Comparison of ENCODE assay signal across 13 cellular contexts in the genomic region with DNA sequence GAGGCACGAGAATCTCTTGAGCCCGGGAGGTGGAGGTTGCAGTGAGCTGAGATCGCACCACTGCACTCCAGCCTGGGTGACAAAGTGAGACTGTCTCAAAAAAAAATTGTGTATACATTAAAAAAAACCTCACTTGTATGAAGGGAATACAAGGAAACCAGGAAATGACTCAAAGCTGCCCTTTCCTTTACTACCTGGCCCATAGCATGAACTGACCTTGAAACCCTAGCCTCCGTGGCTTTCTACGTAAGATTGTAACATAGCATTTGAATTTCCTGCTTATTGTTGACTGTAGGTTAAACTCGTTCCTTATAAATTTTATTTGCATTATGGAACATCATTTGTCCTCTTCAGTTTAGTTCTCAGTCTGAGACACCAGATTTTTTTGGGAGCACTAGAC. TPM values are rescaled to one million over a fixed set of nuclear protein-coding genes. Genes with fewer than 3 reads are reported as not detected.
DNase-seq lines count a peak whose midpoint lies in the region; ATAC-seq, FAIRE-seq and TF ChIP-seq lines count a peak whose summit lies in the region.
"Had no signal": no experiment of that assay in that cellular context is flagged by ENCODE, and none has a peak within 500 bp of the region (broad histone marks: within the 10 kb centered on the region; RNA-seq: fewer than 3 reads in every experiment).

No MANE protein-coding gene starts in this region.

- dilution Hi-C loops in endothelial cell of umbilical vein (cut with MboI; ENCODE audit: extremely low pct_ligation_motif_present, low sequenced_read_pairs): no loop called here

- no peaks in the 10 kb centered on the region for H3K79me2 ChIP-seq in endothelial cell of umbilical vein (ENCODE audit: control insufficient read depth, insufficient read depth, low read length)

- WGBS in gastroesophageal sphincter (ENCODE audit: low coverage in 1 of 2), 2 donors: 70 to 85% methylated on average over 2 to 6 of the region's 6 CpGs

- H3K27me3 ChIP-seq in Peyer's patch: no peaks in the 10 kb centered on the region
- H3K27me3 ChIP-seq in endothelial cell of umbilical vein (ENCODE audit: control insufficient read depth in 2 of 2, insufficient read depth in 2 of 2, low read length in 2 of 2): no peaks in the 10 kb centered on the region
- no peaks in the 10 kb centered on the region for H3K27me3 ChIP-seq in gastroesophageal sphincter
- H3K27me3 ChIP-seq: cardiac muscle cell, heart left ventricle, SJCRH30 had no signal

- TF ChIP-seq EP300 in gastroesophageal sphincter (IDR thresholded peaks at IDR 0.05): no peak

- POLR2A ChIA-PET in endothelial cell of umbilical vein (lab: Charles Lee): interaction anchor here (0.6 kb wide), 1 partner anchor 11 kb away, joined by 3 read pairs; no protein-coding TSS in a partner anchor

- H3K4me2 ChIP-seq in endothelial cell of umbilical vein (ENCODE audit: insufficient read depth, low read length): peak overlapping the region; percentile 49

- CTCF ChIA-PET in endothelial cell of umbilical vein (lab: Charles Lee): interaction anchor here (0.7 to 2.6 kb wide), 11 partner anchors 9 to 172 kb away, joined by 3 to 27 read pairs (median 6); partner anchors contain the start of gene DDX47

- H3K4me1 ChIP-seq in Peyer's patch (peaks cover 0 to 21% (median 9%) of the 10 kb centered on the region in 4 donors), endothelial cell of umbilical vein (ENCODE audit: control insufficient read depth, extremely low read depth, insufficient read depth, low read length) (peaks cover 44% of the 10 kb centered on the region), gastroesophageal sphincter (peaks cover 0 to 37% (median 0%) of the 10 kb centered on the region in 3 donors)

- intact Hi-C loops in endothelial cell of umbilical vein (cut with micrococcal nuclease): no loop called here

- H3K9ac ChIP-seq in endothelial cell of umbilical vein (replicated peaks; ENCODE audit: extremely low read depth, insufficient read depth, low read length): peak overlapping the region; percentile 47

- H3K36me3 ChIP-seq in Peyer's patch (no peaks in the 10 kb centered on the region), endothelial cell of umbilical vein (ENCODE audit: control insufficient read depth in 2 of 2, extremely low read depth in 1 of 2, insufficient read depth in 2 of 2, low read length in 2 of 2) (no peaks in the 10 kb centered on the region), gastroesophageal sphincter (no peaks in the 10 kb centered on the region)
- H3K36me3 ChIP-seq: cardiac muscle cell, heart left ventricle, SJCRH30 had no signal

- in situ Hi-C loops in GM13976 (cut with MboI; ENCODE audit: low sequenced_read_pairs, unreplicated experiment): no loop called here

- no peak for ATAC-seq in gastroesophageal sphincter
- no peak for ATAC-seq in HG03342 (IDR thresholded peaks at IDR 0.05; ENCODE audit: unreplicated experiment)

- no peak overlapping the region for H3K4me3 ChIP-seq in Peyer's patch
- H3K4me3 ChIP-seq in endothelial cell of umbilical vein (replicated peaks in 1 of 3; ENCODE audit: insufficient read depth in 1 of 3, low read depth in 1 of 3, low read length in 3 of 3): no peak overlapping the region
- no peak overlapping the region for H3K4me3 ChIP-seq in skin epidermis
- H3K4me3 ChIP-seq in gastroesophageal sphincter: no peak overlapping the region
- H3K4me3 ChIP-seq: cardiac muscle cell, heart left ventricle, SJCRH30 had no signal

- TF ChIP-seq POLR2A in Peyer's patch (IDR thresholded peaks at IDR 0.05): no peak
- TF ChIP-seq POLR2A in endothelial cell of umbilical vein (IDR thresholded peaks at IDR 0.05; ENCODE audit: low read depth, low read length): no peak
- no peak for TF ChIP-seq POLR2A in gastroesophageal sphincter (IDR thresholded peaks at IDR 0.05)

- TF ChIP-seq CTCF in Peyer's patch (IDR thresholded peaks at IDR 0.05) (no peak), endothelial cell of umbilical vein (IDR thresholded peaks at IDR 0.05; ENCODE audit: extremely low read depth in 1 of 2, insufficient read depth in 1 of 2, low read depth in 1 of 2, low read length in 2 of 2) (no peak), gastroesophageal sphincter (IDR thresholded peaks at IDR 0.05) (no peak), GM13976 (IDR thresholded peaks at IDR 0.05; ENCODE audit: borderline replicate concordance, control extremely low read depth, extremely low read depth, insufficient read depth, missing control alignments) (no peak)

- H2AFZ ChIP-seq in endothelial cell of umbilical vein (ENCODE audit: low read depth, low read length): no peak overlapping the region

- FAIRE-seq in endothelial cell of umbilical vein (lab: Jason Lieb, UNC): peak; percentile 84

- no peaks in the 10 kb centered on the region for H3K9me1 ChIP-seq in endothelial cell of umbilical vein (replicated peaks; ENCODE audit: control insufficient read depth, extremely low read depth, insufficient read depth, low read length)

- H4K20me1 ChIP-seq in endothelial cell of umbilical vein (replicated peaks; ENCODE audit: control insufficient read depth, extremely low read depth, insufficient read depth, low read length): no peaks in the 10 kb centered on the region

- BruUV-seq in endothelial cell of umbilical vein (replicated peaks; lab: Mats Ljungman, UMichigan): no TSS peak

- DNase-seq in EL (peak; percentile 37), Peyer's patch (peak in 1 of 3 donors; percentile 58), endothelial cell of umbilical vein (ENCODE audit: low read depth, low spot score) (peak; percentile 89), NCI-H2107 treated with DMSO at 0.1 percent for 48 hours (lab: John Stamatoyannopoulos, UW; ENCODE audit: unreplicated experiment) (no peak), GM13976 (ENCODE audit: low spot score) (no peak)
- DNase-seq: activated CD8-positive, alpha-beta memory T cell treated with anti-CD3 and anti-CD28 coated beads for 24 hours; NCI-H1694 treated with DMSO at 0.1 percent for 48 hours had no signal

- H3K9me3 ChIP-seq in Peyer's patch (no peaks in the 10 kb centered on the region), endothelial cell of umbilical vein (replicated peaks; ENCODE audit: control insufficient read depth, insufficient read depth, low read length) (no peaks in the 10 kb centered on the region), gastroesophageal sphincter (no peaks in the 10 kb centered on the region)
- H3K9me3 ChIP-seq: heart left ventricle, SJCRH30 had no signal

- H3K27ac ChIP-seq in Peyer's patch (peak overlapping the region; percentile 31 to 74 (median 58)), endothelial cell of umbilical vein (ENCODE audit: insufficient read depth, low read depth, low read length) (peak overlapping the region; percentile 95), skin epidermis (peak overlapping the region in 14 of 21 experiments; percentile 17 to 79 (median 56)), gastroesophageal sphincter (no peak overlapping the region)
- H3K27ac ChIP-seq: cardiac muscle cell, SJCRH30 had no signal

TF ChIP-seq in endothelial cell of umbilical vein, 7 proteins besides CTCF, POLR2A, EP300 and RAD21:
- TF ChIP-seq FOS (IDR thresholded peaks at IDR 0.05; ENCODE audit: borderline replicate concordance, insufficient read depth, low read length) (peak; percentile 37), JUN (IDR thresholded peaks at IDR 0.05; ENCODE audit: borderline replicate concordance, insufficient read depth, insufficient read length, low read depth) (peak; percentile 81), MYC (IDR thresholded peaks at IDR 0.05; ENCODE audit: low read depth, low read length) (no peak), MAX (IDR thresholded peaks at IDR 0.05; ENCODE audit: insufficient read depth, insufficient read length) (no peak), EZH2 (IDR thresholded peaks at IDR 0.05; ENCODE audit: borderline replicate concordance, low read depth, low read length, severe bottlenecking) (no peak), POLR2AphosphoS5 (IDR thresholded peaks at IDR 0.05; ENCODE audit: insufficient read depth, low read depth, low read length) (peak; percentile 43)

RNA-seq across cellular contexts. Expression of gene DDX47, which starts 9.1 kb away (rescaled TPM):
- total RNA-seq in Peyer's patch (10 to 100 TPM; 23.5 to 39.9 (median 33.1) TPM), endothelial cell of umbilical vein (74.6 and 75.2 TPM in 2 replicates), gastroesophageal sphincter (10 to 100 TPM; 49.2 to 66.7 (median 60.2) TPM)
- polyA plus RNA-seq in endothelial cell of umbilical vein: 52.5 and 73.4 TPM in 2 replicates
- polyA plus RNA-seq in endothelial cell of umbilical vein (2011; cell fraction: cytosol; rRNA removed): 71.1 and 74.7 TPM in 2 replicates
- 190 and 261 TPM in 2 replicates for polyA plus RNA-seq in endothelial cell of umbilical vein (2011; cell fraction: nucleus; rRNA removed)
- 71.0 and 96.4 TPM in 2 replicates for polyA plus RNA-seq in endothelial cell of umbilical vein (2012)
- 51.8 and 75.8 TPM in 2 replicates for polyA minus RNA-seq in endothelial cell of umbilical vein
- 33.4 TPM for polyA minus RNA-seq in endothelial cell of umbilical vein (2011; cell fraction: cytosol; rRNA and poly(A)+ RNA removed)
- polyA minus RNA-seq in endothelial cell of umbilical vein (2011; cell fraction: nucleus; rRNA and poly(A)+ RNA removed): 80.8 and 105 TPM in 2 replicates

RNA-seq across cellular contexts. Expression of gene APOLD1, which starts 18.6 kb away (rescaled TPM):
- total RNA-seq in Peyer's patch (10 to 100 TPM in 1 of 4 donors, 1 to 10 TPM in 3; 2.3 to 14.9 (median 5.6) TPM), endothelial cell of umbilical vein (5.3 and 6.0 TPM in 2 replicates), gastroesophageal sphincter (10 to 100 TPM; 16.2 to 33.4 (median 22.8) TPM)
- polyA plus RNA-seq in endothelial cell of umbilical vein: 3.3 and 3.7 TPM in 2 replicates
- polyA plus RNA-seq in endothelial cell of umbilical vein (2011; cell fraction: cytosol; rRNA removed): 3.6 and 4.2 TPM in 2 replicates
- 8.6 and 9.6 TPM in 2 replicates for polyA plus RNA-seq in endothelial cell of umbilical vein (2011; cell fraction: nucleus; rRNA removed)
- polyA plus RNA-seq in endothelial cell of umbilical vein (2012): 4.7 and 6.3 TPM in 2 replicates
- polyA minus RNA-seq in endothelial cell of umbilical vein: 5.0 and 5.7 TPM in 2 replicates
- 0.72 TPM for polyA minus RNA-seq in endothelial cell of umbilical vein (2011; cell fraction: cytosol; rRNA and poly(A)+ RNA removed)
- 14.3 and 15.0 TPM in 2 replicates for polyA minus RNA-seq in endothelial cell of umbilical vein (2011; cell fraction: nucleus; rRNA and poly(A)+ RNA removed)

Comparison
In these comparisons a context has a peak if more than half of its experiments do, and no peak if none do; other contexts are left out.
1. DNase-seq: peak in EL (single experiment) and endothelial cell of umbilical vein (single experiment); none in NCI-H2107 treated with DMSO at 0.1 percent for 48 hours (single experiment) and GM13976 (single experiment).
2. H3K27ac ChIP-seq: peak in Peyer's patch (4 of 4), endothelial cell of umbilical vein (single experiment) and skin epidermis (14 of 21); none in gastroesophageal sphincter (0 of 4).